ENCODE assay signal across 16 cellular contexts in genomic region chr22:29636751-29637150, GRCh38.
"Had no signal": no experiment of that assay in that cellular context is flagged by ENCODE, and none has a peak within 500 bp of the region (broad histone marks: within the 10 kb centered on the region; RNA-seq: fewer than 3 reads in every experiment).

No MANE protein-coding gene starts in this region.

- H3K9me3 ChIP-seq: pancreas, psoas muscle, tibial nerve had no signal

- H3K27me3 Mint-ChIP-seq: activated naive CD8-positive, alpha-beta T cell treated with anti-CD3 and anti-CD28 coated beads, Interleukin-2, amount 10 ng/mL, durations not matched to agents 7 days and 5 days; activated T-cell treated with anti-CD3 and anti-CD28 coated beads, Interleukin-2, amount 50 U/mL, for 24 hours; activated T-helper 17 cell treated with anti-CD3 and anti-CD28 coated beads, Interleukin-2, amount 50 U/mL, for 72 hours; brain; natural killer cell treated with Interleukin-12 subunit alpha and Interleukin-12 subunit beta and Interleukin-15 and Interleukin-18, amount 100 ng/mL, for 72 hours had no signal

- ATAC-seq: activated T-helper 17 cell treated with anti-CD3 and anti-CD28 coated beads, Interleukin-2, amount 50 U/mL, for 72 hours; natural killer cell treated with Interleukin-12 subunit alpha and Interleukin-12 subunit beta and Interleukin-15 and Interleukin-18, amount 100 ng/mL, for 72 hours; pancreas; psoas muscle; right cardiac atrium; stimulated activated naive CD8-positive, alpha-beta T cell treated with anti-CD3 and anti-CD28 coated beads, Interleukin-15, Interleukin-2, amounts not matched to agents 100 U/mL and 50 U/mL, for 24 hours; WTC11 had no signal

- H3K27me3 ChIP-seq: pancreas, tibial nerve had no signal

- H3K36me3 ChIP-seq: pancreas had no signal

- H3K27ac ChIP-seq: pancreas, psoas muscle, tibial nerve had no signal

- H3K27ac Mint-ChIP-seq: activated naive CD8-positive, alpha-beta T cell treated with anti-CD3 and anti-CD28 coated beads, Interleukin-2, amount 10 ng/mL, durations not matched to agents 7 days and 5 days; activated T-cell treated with anti-CD3 and anti-CD28 coated beads, Interleukin-2, amount 50 U/mL, for 24 hours; activated T-helper 17 cell treated with anti-CD3 and anti-CD28 coated beads, Interleukin-2, amount 50 U/mL, for 72 hours; WTC11 had no signal

- H3K4me3 Mint-ChIP-seq: activated naive CD8-positive, alpha-beta T cell treated with anti-CD3 and anti-CD28 coated beads, Interleukin-2, amount 10 ng/mL, durations not matched to agents 7 days and 5 days; activated T-cell treated with anti-CD3 and anti-CD28 coated beads, Interleukin-2, amount 50 U/mL, for 24 hours; activated T-helper 17 cell treated with anti-CD3 and anti-CD28 coated beads, Interleukin-2, amount 50 U/mL, for 72 hours; brain; natural killer cell treated with Interleukin-12 subunit alpha and Interleukin-12 subunit beta and Interleukin-15 and Interleukin-18, amount 100 ng/mL, for 72 hours; WTC11 had no signal

- FAIRE-seq: pancreas had no signal

- H3K9me3 Mint-ChIP-seq: activated naive CD8-positive, alpha-beta T cell treated with anti-CD3 and anti-CD28 coated beads, Interleukin-2, amount 10 ng/mL, durations not matched to agents 7 days and 5 days; activated T-cell treated with anti-CD3 and anti-CD28 coated beads, Interleukin-2, amount 50 U/mL, for 24 hours; activated T-helper 17 cell treated with anti-CD3 and anti-CD28 coated beads, Interleukin-2, amount 50 U/mL, for 72 hours; brain; natural killer cell treated with Interleukin-12 subunit alpha and Interleukin-12 subunit beta and Interleukin-15 and Interleukin-18, amount 100 ng/mL, for 72 hours; WTC11 had no signal

- H3K4me3 ChIP-seq: pancreas, psoas muscle, tibial nerve had no signal

- H3K4me1 ChIP-seq: psoas muscle had no signal

- DNase-seq: activated naive CD4-positive, alpha-beta T cell treated with Interleukin-2 at 50 U/mL for 16 hours; activated naive CD8-positive, alpha-beta T cell treated with anti-CD3 and anti-CD28 coated beads, Interleukin-2, amount 10 ng/mL, durations not matched to agents 7 days and 5 days; activated T-cell treated with anti-CD3 and anti-CD28 coated beads, Interleukin-2, amount 50 U/mL, for 24 hours; amygdala; foreskin fibroblast; pancreas; psoas muscle; right cardiac atrium; stimulated activated CD4-positive, alpha-beta T cell treated with anti-CD3 and anti-CD28 coated beads, Interleukin-4, amount 100 ng/mL, for 24 hours; stimulated activated naive CD8-positive, alpha-beta T cell treated with anti-CD3 and anti-CD28 coated beads, Interleukin-15, Interleukin-2, amounts not matched to agents 100 U/mL and 50 U/mL, for 24 hours; T-helper 9 cell had no signal
